Comparison of ENCODE assay signal across 27 cellular contexts in genomic region chr1:179866616-179867015, GRCh38.
"Had no signal": no experiment of that assay in that cellular context is flagged by ENCODE, and none has a peak within 500 bp of the region (broad histone marks: within the 10 kb centered on the region; RNA-seq: fewer than 3 reads in every experiment).

No MANE protein-coding gene starts in this region.

- DNase-seq: activated CD4-positive, alpha-beta memory T cell treated with anti-CD3 and anti-CD28 coated beads for 36 hours; activated CD4-positive, alpha-beta T cell treated with anti-CD3 and anti-CD28 coated beads for 36 hours; activated CD4-positive, alpha-beta T cell treated with anti-CD3 and anti-CD28 coated beads, Interleukin-2, amount 10 ng/mL, durations not matched to agents 24 days and 14 days; activated CD4-positive, CD25-positive, alpha-beta regulatory T cell; activated CD4-positive, CD25-positive, alpha-beta regulatory T cell treated with anti-CD3 and anti-CD28 coated beads, Interleukin-2, amount 50 U/mL, for 72 hours; activated CD8-positive, alpha-beta memory T cell treated with anti-CD3 and anti-CD28 coated beads, Interleukin-2, amount 10 ng/mL, durations not matched to agents 7 days and 5 days; activated CD8-positive, alpha-beta memory T cell treated with anti-CD3 and anti-CD28 coated beads, Interleukin-2, amount 50 U/mL, for 4 hours; activated CD8-positive, alpha-beta T cell treated with anti-CD3 and anti-CD28 coated beads, Interleukin-2, amount 10 ng/mL, durations not matched to agents 7 days and 5 days; activated effector memory CD4-positive, alpha-beta T cell treated with anti-CD3 and anti-CD28 coated beads, Interleukin-2, amount 50 U/mL, for 16 hours; activated naive CD4-positive, alpha-beta T cell treated with anti-CD3 and anti-CD28 coated beads for 36 hours; activated naive CD8-positive, alpha-beta T cell treated with anti-CD3 and anti-CD28 coated beads for 36 hours; activated naive CD8-positive, alpha-beta T cell treated with anti-CD3 and anti-CD28 coated beads, Interleukin-2, amount 50 U/mL, for 24 hours; activated T-cell treated with anti-CD3 and anti-CD28 coated beads, Interleukin-2, amount 50 U/mL, for 1 hour; activated T-cell treated with anti-CD3 and anti-CD28 coated beads, Interleukin-2, amount 50 U/mL, for 48 hours; cortex of kidney; dermis blood vessel endothelial cell; effector CD4-positive, alpha-beta T cell; effector memory CD8-positive, alpha-beta T cell; erythroblast; foreskin keratinocyte; gastrocnemius medialis; glutamatergic neuron; SW 1271; T-cell; T1000 had no signal

- H3K27me3 ChIP-seq: ascending aorta, esophagus muscularis mucosa, foreskin keratinocyte, gastrocnemius medialis had no signal

- H3K4me1 ChIP-seq: foreskin keratinocyte had no signal

- H3K4me3 ChIP-seq: ascending aorta, esophagus muscularis mucosa, gastrocnemius medialis had no signal

- ATAC-seq: activated CD4-positive, alpha-beta T cell treated with anti-CD3 and anti-CD28 coated beads for 36 hours; activated CD8-positive, alpha-beta memory T cell treated with anti-CD3 and anti-CD28 coated beads, Interleukin-2, amount 10 ng/mL, durations not matched to agents 7 days and 5 days; activated CD8-positive, alpha-beta T cell treated with anti-CD3 and anti-CD28 coated beads, Interleukin-2, amount 10 ng/mL, durations not matched to agents 7 days and 5 days; activated naive CD8-positive, alpha-beta T cell treated with anti-CD3 and anti-CD28 coated beads, Interleukin-2, amount 50 U/mL, for 24 hours; effector memory CD8-positive, alpha-beta T cell; foreskin keratinocyte; gastrocnemius medialis; T-cell had no signal

- H3K9me3 ChIP-seq: ascending aorta, esophagus muscularis mucosa, gastrocnemius medialis had no signal
